Comparison of ENCODE assay signal across 8 cellular contexts in genomic region chrX:135185795-135186443, GRCh38. TPM values are rescaled to one million over a fixed set of nuclear protein-coding genes. Genes with fewer than 3 reads are reported as not detected.
DNase-seq lines count a peak whose midpoint lies in the region; ATAC-seq and TF ChIP-seq lines count a peak whose summit lies in the region.

No MANE protein-coding gene starts in this region.

- no peak overlapping the region for H3K4me3 ChIP-seq in LNCaP clone FGC (ENCODE audit: low read depth, low read length)

- no peaks in the 10 kb centered on the region for H3K36me3 Mint-ChIP-seq in effector memory CD8-positive, alpha-beta T cell (ENCODE audit: insufficient read depth)

- no peaks in the 10 kb centered on the region for H3K9me3 Mint-ChIP-seq in effector memory CD8-positive, alpha-beta T cell

- TF ChIP-seq CTCF in LNCaP clone FGC (IDR thresholded peaks at IDR 0.05; ENCODE audit: control insufficient read depth, extremely low read depth, insufficient read depth), result peak; percentile 73

- DNase-seq in Right ventricle myocardium inferior (ENCODE audit: missing footprints), result no peak
- no peak for DNase-seq in cardiac septum (ENCODE audit: low spot score)
- DNase-seq in LNCaP clone FGC (ENCODE audit: low read depth), result peak; percentile 37
- peak in 3 of 5 donors; percentile 17 to 54 (median 18) for DNase-seq in T-helper 1 cell
- DNase-seq in effector memory CD8-positive, alpha-beta T cell, result peak in 2 of 3 experiments; percentile 2 to 3
- DNase-seq in myocyte (ENCODE audit: low read depth), result peak; percentile 64
- DNase-seq in NK-92 treated with Interleukin-12 subunit alpha and Interleukin-12 subunit beta, amount 100 ng/mL, for 24 hours (lab: John Stamatoyannopoulos, UW), result no peak

- peaks cover 57 to 75% of the 10 kb centered on the region in 2 donors for H3K27me3 Mint-ChIP-seq in effector memory CD8-positive, alpha-beta T cell

- ATAC-seq in Right ventricle myocardium inferior (peak; percentile 56), GM21723 (IDR thresholded peaks at IDR 0.05; ENCODE audit: unreplicated experiment) (peak; percentile 87)
- peak; percentile 53 for ATAC-seq in effector memory CD8-positive, alpha-beta T cell (replicated peaks)

- no peak overlapping the region for H3K27ac Mint-ChIP-seq in effector memory CD8-positive, alpha-beta T cell

- peaks cover 0 to 6% of the 10 kb centered on the region in 2 donors for H3K4me1 Mint-ChIP-seq in effector memory CD8-positive, alpha-beta T cell (ENCODE audit: low read depth in 2 of 2)

- intact Hi-C loops in Right ventricle myocardium inferior (cut with DNase I), result no loop called here
- intact Hi-C loops in cardiac septum (cut with DNase I), result no loop called here

- H3K4me3 Mint-ChIP-seq in effector memory CD8-positive, alpha-beta T cell, result no peak overlapping the region

RNA-seq across cellular contexts. Expression of gene CT55, which starts 14.7 kb away (rescaled TPM):
- not detected for total RNA-seq in Right ventricle myocardium inferior
- total RNA-seq in cardiac septum, result not detected
- total RNA-seq in myocyte, result not detected in 2 replicates
- not detected for polyA plus RNA-seq in myocyte (2012)

Comparison
In these comparisons a context has a peak if more than half of its experiments do, and no peak if none do; other contexts are left out.
1. DNase-seq: peak in LNCaP clone FGC (single experiment), T-helper 1 cell (3 of 5), effector memory CD8-positive, alpha-beta T cell (2 of 3) and myocyte (single experiment); none in Right ventricle myocardium inferior (single experiment), cardiac septum (single experiment) and NK-92 treated with Interleukin-12 subunit alpha and Interleukin-12 subunit beta, amount 100 ng/mL, for 24 hours (single experiment).
2. Peak in every context shown above with its lines, with median percentiles within 50 percentile points of each other: ATAC-seq.